ENCODE assay signal across 1 cellular context in the genomic region with DNA sequence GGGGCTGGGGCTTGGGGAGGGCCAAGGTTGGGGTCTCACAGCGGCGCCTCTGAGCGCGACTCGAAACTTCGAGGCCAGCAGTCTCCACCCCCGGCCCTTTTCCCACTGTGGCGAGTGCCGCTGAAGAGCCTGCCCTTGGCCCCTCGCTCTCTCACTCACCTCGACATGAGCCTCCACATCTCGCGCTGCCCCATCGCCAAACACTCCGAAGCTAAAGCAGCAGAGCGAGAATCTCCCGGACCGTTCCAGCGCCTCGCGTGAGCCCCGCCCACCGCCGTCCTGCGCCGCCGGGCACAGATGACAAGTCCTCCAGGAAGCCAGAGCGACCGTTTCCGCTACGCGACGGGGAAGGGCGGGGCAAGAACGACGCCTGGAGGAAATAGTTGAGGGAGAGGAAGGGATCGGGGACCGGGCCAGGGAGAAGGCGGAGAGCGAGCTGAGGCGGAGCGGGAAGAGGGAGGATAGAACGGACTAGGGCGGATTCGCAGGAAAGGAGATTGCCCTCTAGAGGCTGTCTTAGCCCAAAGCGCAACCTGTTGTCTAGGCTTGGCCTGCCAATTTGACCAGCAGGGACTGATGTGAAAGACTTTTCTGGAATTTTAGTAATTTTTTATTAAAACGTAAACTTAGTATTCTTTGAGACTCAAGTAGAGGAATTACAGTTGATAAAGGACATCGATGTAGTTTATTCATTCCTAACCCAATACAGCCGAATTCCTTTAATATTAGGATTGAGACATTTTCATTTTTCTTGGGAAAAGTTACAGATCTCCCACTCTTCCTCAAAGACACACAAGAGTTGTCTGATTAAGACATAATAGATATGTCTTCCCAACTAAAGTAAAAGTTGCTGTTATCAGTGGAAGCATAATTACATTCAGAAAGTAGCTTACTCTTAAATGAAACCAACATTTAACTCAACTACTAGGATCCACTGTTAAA.
A peak's percentile ranks its signal among the peaks of the same experiment; 100 is the strongest.
TF ChIP-seq lines count a peak whose summit lies in the region.

Gene HIBCH, minus strand, starts transcription at position 270 of the 942 bp plus-strand sequence. Its CDS starts 76 bp downstream, at position 194.

TF ChIP-seq in GM12878, 131 proteins besides CTCF, POLR2A, EP300 and RAD21 (continued from another document and continues in another):
- TF ChIP-seq KDM1A (IDR thresholded peaks at IDR 0.05; ENCODE audit: borderline replicate concordance) (no peak), MXI1 (IDR thresholded peaks at IDR 0.05; ENCODE audit: low read depth, low read length) (peak; percentile 38; the same call in 1 of the 2 replicates), CHD4 (IDR thresholded peaks at IDR 0.05) (no peak), SMAD5 (IDR thresholded peaks at IDR 0.05; ENCODE audit: low read depth) (no peak), JUND (IDR thresholded peaks at IDR 0.05; ENCODE audit: low read depth, low read length) (no peak), EZH2 (IDR thresholded peaks at IDR 0.05; ENCODE audit: borderline replicate concordance, control insufficient read depth, low read depth, low read length) (no peak), EED (IDR thresholded peaks at IDR 0.05; ENCODE audit: low read depth) (peak; percentile 98), SKIL (IDR thresholded peaks at IDR 0.05; ENCODE audit: low read depth, poor library complexity, severe bottlenecking) (peak; percentile 37), ZSCAN29 (IDR thresholded peaks at IDR 0.05) (no peak), ZNF592 (IDR thresholded peaks at IDR 0.05) (no peak), CBX3 (IDR thresholded peaks at IDR 0.05; ENCODE audit: borderline replicate concordance, low read depth) (no peak), TCF3 (IDR thresholded peaks at IDR 0.05; ENCODE audit: borderline replicate concordance, insufficient read depth, low read depth, low read length) (no peak), SMAD1 (IDR thresholded peaks at IDR 0.05; ENCODE audit: low read depth, partially characterized antibody) (peak; percentile 84), SREBF2 (IDR thresholded peaks at IDR 0.05; ENCODE audit: low read length) (no peak), IRF5 (IDR thresholded peaks at IDR 0.05; ENCODE audit: borderline replicate concordance) (0 out of 2 replicates have a peak, but pooled peaks have one; percentile 39), BCL3 (IDR thresholded peaks at IDR 0.05; ENCODE audit: borderline replicate concordance, insufficient read depth, low read depth, low read length, poor library complexity, severe bottlenecking) (peak; percentile 22), BMI1 (IDR thresholded peaks at IDR 0.05; ENCODE audit: borderline replicate concordance) (no peak), TAF1 (IDR thresholded peaks at IDR 0.05; ENCODE audit: borderline replicate concordance, low read depth, low read length) (peak; percentile 73), KLF5 (IDR thresholded peaks at IDR 0.05; ENCODE audit: partially characterized antibody) (peak; percentile 36), ETV6 (conservative IDR thresholded peaks at IDR 0.05 in 1 of 2, IDR thresholded peaks at IDR 0.05 in 1 of 2; ENCODE audit: borderline replicate concordance in 1 of 2, low read depth in 1 of 2) (peak in 1 of 2 experiments; percentile 82; a peak in 2 of 4 replicates), EGR1 (IDR thresholded peaks at IDR 0.05; ENCODE audit: borderline replicate concordance in 1 of 2, low read depth in 2 of 2, low read length in 2 of 2) (peak in 1 of 2 experiments; percentile 59; a peak in 1 of 3 replicates), ASH2L (IDR thresholded peaks at IDR 0.05; ENCODE audit: borderline replicate concordance, low read depth) (0 out of 2 replicates have a peak, but pooled peaks have one; percentile 66), MAX (IDR thresholded peaks at IDR 0.05; ENCODE audit: low read depth, low read length) (peak; percentile 59; the same call in 1 of the 2 replicates), CBFB (IDR thresholded peaks at IDR 0.05; ENCODE audit: low read depth) (peak; percentile 53), POLR2AphosphoS2 (IDR thresholded peaks at IDR 0.05; ENCODE audit: low read depth, low read length) (peak; percentile 86), NFXL1 (IDR thresholded peaks at IDR 0.05; ENCODE audit: borderline replicate concordance) (no peak), HDAC2 (IDR thresholded peaks at IDR 0.05) (no peak), PML (IDR thresholded peaks at IDR 0.05; ENCODE audit: low read length) (peak; percentile 74), E2F4 (IDR thresholded peaks at IDR 0.05; ENCODE audit: low read depth, low read length) (no peak), FOXM1 (IDR thresholded peaks at IDR 0.05; ENCODE audit: low read depth, low read length) (no peak), BHLHE40 (IDR thresholded peaks at IDR 0.05; ENCODE audit: borderline replicate concordance in 1 of 2, low read depth in 2 of 2, low read length in 1 of 2) (peak; percentile 70 to 90; a peak in 3 of 4 replicates)
- TF ChIP-seq, protein P1, sequence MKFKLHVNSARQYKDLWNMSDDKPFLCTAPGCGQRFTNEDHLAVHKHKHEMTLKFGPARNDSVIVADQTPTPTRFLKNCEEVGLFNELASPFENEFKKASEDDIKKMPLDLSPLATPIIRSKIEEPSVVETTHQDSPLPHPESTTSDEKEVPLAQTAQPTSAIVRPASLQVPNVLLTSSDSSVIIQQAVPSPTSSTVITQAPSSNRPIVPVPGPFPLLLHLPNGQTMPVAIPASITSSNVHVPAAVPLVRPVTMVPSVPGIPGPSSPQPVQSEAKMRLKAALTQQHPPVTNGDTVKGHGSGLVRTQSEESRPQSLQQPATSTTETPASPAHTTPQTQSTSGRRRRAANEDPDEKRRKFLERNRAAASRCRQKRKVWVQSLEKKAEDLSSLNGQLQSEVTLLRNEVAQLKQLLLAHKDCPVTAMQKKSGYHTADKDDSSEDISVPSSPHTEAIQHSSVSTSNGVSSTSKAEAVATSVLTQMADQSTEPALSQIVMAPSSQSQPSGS (IDR thresholded peaks at IDR 0.05; ENCODE audit: low read length), result peak; percentile 33; the same call in 1 of the 2 replicates
- TF ChIP-seq, protein P2, sequence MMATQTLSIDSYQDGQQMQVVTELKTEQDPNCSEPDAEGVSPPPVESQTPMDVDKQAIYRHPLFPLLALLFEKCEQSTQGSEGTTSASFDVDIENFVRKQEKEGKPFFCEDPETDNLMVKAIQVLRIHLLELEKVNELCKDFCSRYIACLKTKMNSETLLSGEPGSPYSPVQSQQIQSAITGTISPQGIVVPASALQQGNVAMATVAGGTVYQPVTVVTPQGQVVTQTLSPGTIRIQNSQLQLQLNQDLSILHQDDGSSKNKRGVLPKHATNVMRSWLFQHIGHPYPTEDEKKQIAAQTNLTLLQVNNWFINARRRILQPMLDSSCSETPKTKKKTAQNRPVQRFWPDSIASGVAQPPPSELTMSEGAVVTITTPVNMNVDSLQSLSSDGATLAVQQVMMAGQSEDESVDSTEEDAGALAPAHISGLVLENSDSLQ (IDR thresholded peaks at IDR 0.05), result peak; percentile 46; the same call in 1 of the 2 replicates
- TF ChIP-seq, protein P3, sequence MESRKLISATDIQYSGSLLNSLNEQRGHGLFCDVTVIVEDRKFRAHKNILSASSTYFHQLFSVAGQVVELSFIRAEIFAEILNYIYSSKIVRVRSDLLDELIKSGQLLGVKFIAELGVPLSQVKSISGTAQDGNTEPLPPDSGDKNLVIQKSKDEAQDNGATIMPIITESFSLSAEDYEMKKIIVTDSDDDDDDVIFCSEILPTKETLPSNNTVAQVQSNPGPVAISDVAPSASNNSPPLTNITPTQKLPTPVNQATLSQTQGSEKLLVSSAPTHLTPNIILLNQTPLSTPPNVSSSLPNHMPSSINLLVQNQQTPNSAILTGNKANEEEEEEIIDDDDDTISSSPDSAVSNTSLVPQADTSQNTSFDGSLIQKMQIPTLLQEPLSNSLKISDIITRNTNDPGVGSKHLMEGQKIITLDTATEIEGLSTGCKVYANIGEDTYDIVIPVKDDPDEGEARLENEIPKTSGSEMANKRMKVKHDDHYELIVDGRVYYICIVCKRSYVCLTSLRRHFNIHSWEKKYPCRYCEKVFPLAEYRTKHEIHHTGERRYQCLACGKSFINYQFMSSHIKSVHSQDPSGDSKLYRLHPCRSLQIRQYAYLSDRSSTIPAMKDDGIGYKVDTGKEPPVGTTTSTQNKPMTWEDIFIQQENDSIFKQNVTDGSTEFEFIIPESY (IDR thresholded peaks at IDR 0.05), result no peak
- TF ChIP-seq, protein P4, sequence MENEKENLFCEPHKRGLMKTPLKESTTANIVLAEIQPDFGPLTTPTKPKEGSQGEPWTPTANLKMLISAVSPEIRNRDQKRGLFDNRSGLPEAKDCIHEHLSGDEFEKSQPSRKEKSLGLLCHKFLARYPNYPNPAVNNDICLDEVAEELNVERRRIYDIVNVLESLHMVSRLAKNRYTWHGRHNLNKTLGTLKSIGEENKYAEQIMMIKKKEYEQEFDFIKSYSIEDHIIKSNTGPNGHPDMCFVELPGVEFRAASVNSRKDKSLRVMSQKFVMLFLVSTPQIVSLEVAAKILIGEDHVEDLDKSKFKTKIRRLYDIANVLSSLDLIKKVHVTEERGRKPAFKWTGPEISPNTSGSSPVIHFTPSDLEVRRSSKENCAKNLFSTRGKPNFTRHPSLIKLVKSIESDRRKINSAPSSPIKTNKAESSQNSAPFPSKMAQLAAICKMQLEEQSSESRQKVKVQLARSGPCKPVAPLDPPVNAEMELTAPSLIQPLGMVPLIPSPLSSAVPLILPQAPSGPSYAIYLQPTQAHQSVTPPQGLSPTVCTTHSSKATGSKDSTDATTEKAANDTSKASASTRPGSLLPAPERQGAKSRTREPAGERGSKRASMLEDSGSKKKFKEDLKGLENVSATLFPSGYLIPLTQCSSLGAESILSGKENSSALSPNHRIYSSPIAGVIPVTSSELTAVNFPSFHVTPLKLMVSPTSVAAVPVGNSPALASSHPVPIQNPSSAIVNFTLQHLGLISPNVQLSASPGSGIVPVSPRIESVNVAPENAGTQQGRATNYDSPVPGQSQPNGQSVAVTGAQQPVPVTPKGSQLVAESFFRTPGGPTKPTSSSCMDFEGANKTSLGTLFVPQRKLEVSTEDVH (IDR thresholded peaks at IDR 0.05; ENCODE audit: low read depth, partially characterized antibody), result peak; percentile 61
